Comparison of ENCODE assay signal across 8 cellular contexts in the genomic region with DNA sequence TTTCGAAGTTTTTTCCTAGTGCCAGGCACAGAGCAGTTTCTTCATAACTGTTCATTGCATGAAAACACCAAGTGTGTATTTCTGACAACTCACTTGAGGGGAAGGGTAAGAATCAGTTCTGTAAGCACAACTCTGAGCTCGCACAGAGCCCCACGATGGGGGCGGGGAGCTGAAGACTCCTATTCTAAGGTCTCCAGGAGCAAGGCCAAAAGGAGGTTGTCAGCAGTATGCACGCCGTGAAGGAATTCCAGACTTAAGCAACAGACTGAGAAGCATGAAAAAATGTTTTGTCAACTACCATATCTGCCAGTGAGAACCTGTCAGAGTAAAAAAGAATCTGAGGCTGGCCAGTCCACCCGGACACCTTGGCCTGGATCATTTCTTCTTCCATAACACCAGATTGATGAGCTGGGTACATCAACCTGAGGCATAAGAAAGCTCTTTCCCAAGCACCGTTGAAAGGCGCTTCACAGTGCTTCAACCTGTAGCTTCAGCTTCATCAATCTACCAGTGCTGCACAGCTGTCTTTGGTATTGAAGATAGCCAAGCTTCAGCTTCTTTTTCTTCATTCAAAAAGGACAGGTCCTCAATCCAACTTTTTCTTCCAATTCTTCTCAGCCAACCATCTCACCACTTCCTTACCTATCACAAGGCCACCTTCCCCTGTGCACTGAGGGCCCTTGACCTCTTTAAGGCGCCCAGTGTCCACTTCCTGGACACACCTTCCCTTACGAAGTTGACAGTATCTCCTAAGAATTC. TPM values are rescaled to one million over a fixed set of nuclear protein-coding genes. Genes with fewer than 3 reads are reported as not detected.
DNase-seq lines count a peak whose midpoint lies in the region; ATAC-seq, FAIRE-seq and TF ChIP-seq lines count a peak whose summit lies in the region.

No MANE protein-coding gene starts in this region.

- H4K20me1 ChIP-seq in SK-N-SH (ENCODE audit: insufficient read depth), result peaks cover 8% of the 10 kb centered on the region; the same call in 1 of the 2 replicates

- POLR2A ChIA-PET in SK-N-SH (lab: Yijun Ruan, JAX), result no interaction called here

- TF ChIP-seq EP300 in SK-N-SH (IDR thresholded peaks at IDR 0.05; ENCODE audit: borderline replicate concordance in 1 of 2, low read depth in 1 of 2, low read length in 1 of 2), result no peak

- no peak overlapping the region for H2AFZ ChIP-seq in SK-N-SH (ENCODE audit: low read depth)

- ATAC-seq in SK-N-SH treated with all-trans-retinoic acid at 6 μM for 48 hours, result no peak

- H3K4me1 ChIP-seq in SK-N-SH (ENCODE audit: control insufficient read depth in 1 of 2, insufficient read depth in 2 of 2, low read depth in 1 of 2, low read length in 1 of 2) (peaks cover 13 to 22% of the 10 kb centered on the region in 2 experiments), kidney (ENCODE audit: control insufficient read depth in 1 of 2, insufficient read depth in 1 of 2, low read depth in 1 of 2, low read length in 2 of 2) (peaks cover 20 to 33% of the 10 kb centered on the region in 2 donors), subcutaneous abdominal adipose tissue (ENCODE audit: control insufficient read depth in 5 of 5, insufficient read depth in 5 of 5, low read length in 5 of 5) (peaks cover 6 to 40% (median 36%) of the 10 kb centered on the region in 5 donors)

- in situ Hi-C loops in astrocyte of the spinal cord (cut with HindIII; ENCODE audit: low sequenced_read_pairs), result no loop called here

- H3K9me3 ChIP-seq in SK-N-SH, result no peaks in the 10 kb centered on the region
- H3K9me3 ChIP-seq in kidney (ENCODE audit: control insufficient read depth in 1 of 2, low read length in 2 of 2), result no peaks in the 10 kb centered on the region
- no peaks in the 10 kb centered on the region for H3K9me3 ChIP-seq in subcutaneous abdominal adipose tissue (ENCODE audit: control insufficient read depth in 5 of 5, low read length in 5 of 5)

- no peaks in the 10 kb centered on the region for H3K9me2 ChIP-seq in SK-N-SH

- no peak overlapping the region for H3K4me2 ChIP-seq in SK-N-SH

- TF ChIP-seq CTCF in SK-N-SH (IDR thresholded peaks at IDR 0.05) (no peak), astrocyte of the spinal cord (IDR thresholded peaks at IDR 0.05; ENCODE audit: low read depth, low read length) (no peak), kidney (IDR thresholded peaks at IDR 0.05; ENCODE audit: borderline replicate concordance, extremely low read depth, insufficient read depth) (no peak)

- H3K4me3 ChIP-seq in SK-N-SH (ENCODE audit: low read depth in 2 of 2, low read length in 1 of 2) (no peak overlapping the region), astrocyte of the spinal cord (ENCODE audit: low read depth, low read length) (no peak overlapping the region), kidney (ENCODE audit: low read length in 2 of 2) (peak overlapping the region in 1 of 2 donors; percentile 67), subcutaneous abdominal adipose tissue (ENCODE audit: low read depth in 1 of 5, low read length in 5 of 5) (peak overlapping the region in 4 of 5 donors; percentile 65 to 82 (median 78))

- no peak for TF ChIP-seq RAD21 in SK-N-SH (IDR thresholded peaks at IDR 0.05; ENCODE audit: low read length)

- intact Hi-C loops in kidney (cut with DNase I), result no loop called here

- peaks cover 10 to 23% of the 10 kb centered on the region in 2 experiments for H3K36me3 ChIP-seq in SK-N-SH (replicated peaks in 1 of 2; ENCODE audit: control insufficient read depth in 1 of 2, insufficient read depth in 2 of 2, low read length in 1 of 2)
- H3K36me3 ChIP-seq in kidney (ENCODE audit: control insufficient read depth in 1 of 2, insufficient read depth in 2 of 2, low read length in 2 of 2), result peaks cover 0 to 2% of the 10 kb centered on the region in 2 donors
- H3K36me3 ChIP-seq in subcutaneous abdominal adipose tissue (ENCODE audit: control insufficient read depth in 5 of 5, insufficient read depth in 5 of 5, low read length in 5 of 5), result peaks cover 0 to 5% (median 0%) of the 10 kb centered on the region in 5 donors

- H3K79me2 ChIP-seq in SK-N-SH (ENCODE audit: insufficient read depth), result peaks cover 27% of the 10 kb centered on the region

- no peak for DNase-seq in SK-N-SH
- peak; percentile 49 for DNase-seq in astrocyte of the spinal cord (ENCODE audit: low read depth, low spot score)
- DNase-seq in kidney, result no peak
- no peak for DNase-seq in NCI-H69 (lab: John Stamatoyannopoulos, UW)
- DNase-seq in RCC 7860 (ENCODE audit: low spot score), result no peak
- no peak for DNase-seq in GOT3 (lab: John Stamatoyannopoulos, UW)

- H3K27ac ChIP-seq in SK-N-SH (ENCODE audit: low read depth in 2 of 2, low read length in 1 of 2) (peak overlapping the region; percentile 75 to 76), kidney (ENCODE audit: low read depth in 2 of 2, low read length in 2 of 2) (peak overlapping the region; percentile 75 to 82), subcutaneous abdominal adipose tissue (ENCODE audit: low read depth, low read length) (peak overlapping the region; percentile 82)

- H3K27me3 ChIP-seq in SK-N-SH (ENCODE audit: insufficient read depth), result no peaks in the 10 kb centered on the region
- H3K27me3 ChIP-seq in subcutaneous abdominal adipose tissue (ENCODE audit: control insufficient read depth in 5 of 5, insufficient read depth in 4 of 5, low read length in 5 of 5), result no peaks in the 10 kb centered on the region

- WGBS in SK-N-SH (ENCODE audit: low lambda C conversion rate), result 92% methylated on average over 11 of the region's 11 CpGs

- FAIRE-seq in kidney (lab: Jason Lieb, UNC), result no peak
- no peak for FAIRE-seq in RCC 7860 (lab: Jason Lieb, UNC)

- peaks cover 42% of the 10 kb centered on the region for H3F3A ChIP-seq in SK-N-SH (replicated peaks; ENCODE audit: insufficient read depth)

- CTCF ChIA-PET in SK-N-SH (lab: Yijun Ruan, JAX), result interaction anchor here (0.6 to 1.0 kb wide), 2 partner anchors 60 to 84 kb away, joined by 3 read pairs; no protein-coding TSS in a partner anchor

- no peak overlapping the region for H3K9ac ChIP-seq in SK-N-SH
- no peak overlapping the region for H3K9ac ChIP-seq in kidney (ENCODE audit: low read length in 2 of 2)
- peak overlapping the region in 4 of 5 donors; percentile 42 to 87 (median 75) for H3K9ac ChIP-seq in subcutaneous abdominal adipose tissue (ENCODE audit: low read length in 5 of 5)

TF ChIP-seq in SK-N-SH, 30 proteins besides CTCF, POLR2A, EP300 and RAD21 (continues in another document):
- TF ChIP-seq POLR2AphosphoS5 (IDR thresholded peaks at IDR 0.05; ENCODE audit: low read depth, low read length), result no peak
- TF ChIP-seq RXRA (IDR thresholded peaks at IDR 0.05; ENCODE audit: borderline replicate concordance, low read depth), result no peak

TF ChIP-seq in SK-N-SH treated with all-trans-retinoic acid at 6 μM for 48 hours, 23 proteins besides CTCF, POLR2A, EP300 and RAD21:
- no peak for TF ChIP-seq ARNTL (CRISPR knock-in tag; IDR thresholded peaks at IDR 0.05; ENCODE audit: borderline replicate concordance, low read depth)
- TF ChIP-seq, protein P1, sequence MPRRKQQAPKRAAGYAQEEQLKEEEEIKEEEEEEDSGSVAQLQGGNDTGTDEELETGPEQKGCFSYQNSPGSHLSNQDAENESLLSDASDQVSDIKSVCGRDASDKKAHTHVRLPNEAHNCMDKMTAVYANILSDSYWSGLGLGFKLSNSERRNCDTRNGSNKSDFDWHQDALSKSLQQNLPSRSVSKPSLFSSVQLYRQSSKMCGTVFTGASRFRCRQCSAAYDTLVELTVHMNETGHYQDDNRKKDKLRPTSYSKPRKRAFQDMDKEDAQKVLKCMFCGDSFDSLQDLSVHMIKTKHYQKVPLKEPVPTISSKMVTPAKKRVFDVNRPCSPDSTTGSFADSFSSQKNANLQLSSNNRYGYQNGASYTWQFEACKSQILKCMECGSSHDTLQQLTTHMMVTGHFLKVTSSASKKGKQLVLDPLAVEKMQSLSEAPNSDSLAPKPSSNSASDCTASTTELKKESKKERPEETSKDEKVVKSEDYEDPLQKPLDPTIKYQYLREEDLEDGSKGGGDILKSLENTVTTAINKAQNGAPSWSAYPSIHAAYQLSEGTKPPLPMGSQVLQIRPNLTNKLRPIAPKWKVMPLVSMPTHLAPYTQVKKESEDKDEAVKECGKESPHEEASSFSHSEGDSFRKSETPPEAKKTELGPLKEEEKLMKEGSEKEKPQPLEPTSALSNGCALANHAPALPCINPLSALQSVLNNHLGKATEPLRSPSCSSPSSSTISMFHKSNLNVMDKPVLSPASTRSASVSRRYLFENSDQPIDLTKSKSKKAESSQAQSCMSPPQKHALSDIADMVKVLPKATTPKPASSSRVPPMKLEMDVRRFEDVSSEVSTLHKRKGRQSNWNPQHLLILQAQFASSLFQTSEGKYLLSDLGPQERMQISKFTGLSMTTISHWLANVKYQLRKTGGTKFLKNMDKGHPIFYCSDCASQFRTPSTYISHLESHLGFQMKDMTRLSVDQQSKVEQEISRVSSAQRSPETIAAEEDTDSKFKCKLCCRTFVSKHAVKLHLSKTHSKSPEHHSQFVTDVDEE (CRISPR knock-in tag; IDR thresholded peaks at IDR 0.05), result no peak
- TF ChIP-seq BACH2 (CRISPR knock-in tag; IDR thresholded peaks at IDR 0.05; ENCODE audit: borderline replicate concordance), result no peak
- TF ChIP-seq, protein P2, sequence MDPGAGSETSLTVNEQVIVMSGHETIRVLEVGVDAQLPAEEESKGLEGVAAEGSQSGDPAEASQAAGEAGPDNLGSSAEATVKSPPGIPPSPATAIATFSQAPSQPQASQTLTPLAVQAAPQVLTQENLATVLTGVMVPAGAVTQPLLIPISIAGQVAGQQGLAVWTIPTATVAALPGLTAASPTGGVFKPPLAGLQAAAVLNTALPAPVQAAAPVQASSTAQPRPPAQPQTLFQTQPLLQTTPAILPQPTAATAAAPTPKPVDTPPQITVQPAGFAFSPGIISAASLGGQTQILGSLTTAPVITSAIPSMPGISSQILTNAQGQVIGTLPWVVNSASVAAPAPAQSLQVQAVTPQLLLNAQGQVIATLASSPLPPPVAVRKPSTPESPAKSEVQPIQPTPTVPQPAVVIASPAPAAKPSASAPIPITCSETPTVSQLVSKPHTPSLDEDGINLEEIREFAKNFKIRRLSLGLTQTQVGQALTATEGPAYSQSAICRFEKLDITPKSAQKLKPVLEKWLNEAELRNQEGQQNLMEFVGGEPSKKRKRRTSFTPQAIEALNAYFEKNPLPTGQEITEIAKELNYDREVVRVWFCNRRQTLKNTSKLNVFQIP (CRISPR knock-in tag; IDR thresholded peaks at IDR 0.05; ENCODE audit: borderline replicate concordance, low read depth), result no peak
- TF ChIP-seq ZNF8 (CRISPR knock-in tag; IDR thresholded peaks at IDR 0.05), result no peak
TF ChIP-seq in SK-N-SH treated with all-trans-retinoic acid at 6 μM for 48 hours: peak in this region for 0.

RNA-seq across cellular contexts. Expression of a gene that starts 1.1 kb away (rescaled TPM):
- polyA plus RNA-seq in SK-N-SH (2012; rRNA removed) (32.8 and 45.0 TPM in 2 replicates), kidney (ENCODE audit: insufficient read depth, low read depth, low replicate concordance) (54.8 TPM)
- 61.3 and 78.0 TPM in 2 replicates for polyA plus RNA-seq in SK-N-SH (2012; cell fraction: cytosol; rRNA removed)
- 18.5 and 32.1 TPM in 2 replicates for polyA plus RNA-seq in SK-N-SH (2012; cell fraction: nucleus; rRNA removed)
- 38.6 TPM for total RNA-seq in kidney

Comparison
In these comparisons a context has a peak if more than half of its experiments do, and no peak if none do; other contexts are left out.
1. H3K4me3 ChIP-seq: peak in subcutaneous abdominal adipose tissue (4 of 5); none in SK-N-SH (0 of 2) and astrocyte of the spinal cord (single experiment).
2. H3K9ac ChIP-seq: peak in subcutaneous abdominal adipose tissue (4 of 5); none in SK-N-SH (single experiment) and kidney (0 of 2).
3. Peak in every context shown above with its lines, with median percentiles within 50 percentile points of each other: H3K27ac ChIP-seq.